In genomic region chr6:159836294-159837140, GRCh38 we compare ENCODE assay signal across 21 cellular contexts. TPM values are rescaled to one million over a fixed set of nuclear protein-coding genes. Genes with fewer than 3 reads are reported as not detected.
DNase-seq lines count a peak whose midpoint lies in the region; ATAC-seq and TF ChIP-seq lines count a peak whose summit lies in the region.
"Had no signal": no experiment of that assay in that cellular context is flagged by ENCODE, and none has a peak within 500 bp of the region (broad histone marks: within the 10 kb centered on the region; RNA-seq: fewer than 3 reads in every experiment).

No MANE protein-coding gene starts in this region.

- POLR2A ChIA-PET in OCI-LY7 (lab: Charles Lee): interaction anchor here (0.6 kb wide), 1 partner anchor 461 kb away, joined by 4 read pairs; no protein-coding TSS in a partner anchor

- 70% methylated on average over 14 of the region's 27 CpGs for WGBS in mammary epithelial cell (ENCODE audit: low coverage, missing lambda C conversion rate)
- 28 to 34% methylated on average over 27 of the region's 27 CpGs for WGBS in aorta, 2 donors

- no peaks in the 10 kb centered on the region for H3K9me2 ChIP-seq in OCI-LY7 (ENCODE audit: insufficient read depth, low read length)
- H3K9me2 ChIP-seq: SK-N-SH had no signal

- H3K79me2 ChIP-seq in mammary epithelial cell (ENCODE audit: insufficient read depth, low read length) (no peaks in the 10 kb centered on the region), OCI-LY7 (ENCODE audit: insufficient read depth, low read depth, low read length) (no peaks in the 10 kb centered on the region)

- ATAC-seq in left cardiac atrium: peak; percentile 85 to 89
- ATAC-seq in omental fat pad (ENCODE audit: low FRiP score): peak; percentile 80
- peak; percentile 83 for ATAC-seq in aorta (ENCODE audit: low FRiP score)
- no peak for ATAC-seq in HG03135 (IDR thresholded peaks at IDR 0.05; ENCODE audit: unreplicated experiment)

- DNase-seq in breast epithelium (ENCODE audit: low spot score in 2 of 2) (no peak), mammary epithelial cell (no peak), left cardiac atrium (peak; percentile 71), omental fat pad (ENCODE audit: low spot score) (no peak), aorta (peak; percentile 81 to 82), NCI-H510A treated with DMSO at 0.1 percent for 48 hours (lab: John Stamatoyannopoulos, UW) (no peak), OCI-LY7 (ENCODE audit: low spot score) (no peak)
- DNase-seq: 8988T; activated CD4-positive, alpha-beta T cell treated with anti-CD3 and anti-CD28 coated beads, Interleukin-2, amount 50 U/mL, for 1 hour; activated naive CD4-positive, alpha-beta T cell treated with Interleukin-2 at 50 U/mL for 16 hours; DMS79; NCI-H2107; NCI-H774; SK-N-SH; small intestine had no signal

- H3K4me1 ChIP-seq in breast epithelium (no peaks in the 10 kb centered on the region), mammary epithelial cell (ENCODE audit: insufficient read depth, low read length) (no peaks in the 10 kb centered on the region), aorta (ENCODE audit: control insufficient read depth in 1 of 2, insufficient read depth in 2 of 2, low read length in 2 of 2) (peaks cover 0 to 4% of the 10 kb centered on the region in 2 donors), OCI-LY7 (ENCODE audit: insufficient read depth, low read length, poor library complexity, severe bottlenecking) (peaks cover 31% of the 10 kb centered on the region)

- H3K36me3 ChIP-seq in breast epithelium (no peaks in the 10 kb centered on the region), mammary epithelial cell (ENCODE audit: insufficient read depth, low read length) (no peaks in the 10 kb centered on the region), aorta (ENCODE audit: control insufficient read depth in 1 of 2, insufficient read depth in 2 of 2, low read length in 1 of 2) (no peaks in the 10 kb centered on the region), OCI-LY7 (ENCODE audit: insufficient read depth, low read length) (no peaks in the 10 kb centered on the region)

- TF ChIP-seq CTCF in breast epithelium (IDR thresholded peaks at IDR 0.05): no peak
- TF ChIP-seq CTCF in mammary epithelial cell (conservative IDR thresholded peaks at IDR 0.05 in 1 of 2, IDR thresholded peaks at IDR 0.05 in 1 of 2; ENCODE audit: extremely low read depth in 1 of 2, insufficient read depth in 1 of 2, low read depth in 1 of 2, low read length in 2 of 2): no peak
- no peak for TF ChIP-seq CTCF in omental fat pad (IDR thresholded peaks at IDR 0.05)
- TF ChIP-seq CTCF in OCI-LY7 (conservative IDR thresholded peaks at IDR 0.05; ENCODE audit: low read length): no peak

- H3K27ac ChIP-seq in breast epithelium (peak overlapping the region in 1 of 2 donors; percentile 66), mammary epithelial cell (ENCODE audit: insufficient read depth, low read depth, low read length) (no peak overlapping the region), aorta (ENCODE audit: low read depth in 1 of 2, low read length in 2 of 2) (peak overlapping the region in 1 of 2 donors; percentile 12), OCI-LY7 (ENCODE audit: low read depth, low read length, poor library complexity, severe bottlenecking) (no peak overlapping the region)

- dilution Hi-C loops in mammary epithelial cell (cut with HindIII; ENCODE audit: low sequenced_read_pairs): no loop called here

- CTCF ChIA-PET in mammary epithelial cell (lab: Charles Lee; ENCODE audit: low non-redundant PET) (no interaction called here), OCI-LY7 (lab: Charles Lee; ENCODE audit: unreplicated experiment) (no interaction called here)

- no peak for TF ChIP-seq POLR2A in breast epithelium (IDR thresholded peaks at IDR 0.05)

- H3K4me3 ChIP-seq in breast epithelium (peak overlapping the region; percentile 10 to 45 (median 12)), mammary epithelial cell (replicated peaks in 1 of 3; ENCODE audit: insufficient read depth in 1 of 3, low read depth in 2 of 3, low read length in 3 of 3) (no peak overlapping the region), aorta (ENCODE audit: low read length in 2 of 2) (no peak overlapping the region), OCI-LY7 (ENCODE audit: low read depth, low read length, poor library complexity, severe bottlenecking) (no peak overlapping the region)

- intact Hi-C loops in breast epithelium (cut with DNase I; ENCODE audit: low total_unique reads) (no loop called here), mammary epithelial cell (cut with micrococcal nuclease) (no loop called here), left cardiac atrium (cut with DNase I) (no loop called here), aorta (cut with DNase I) (no loop called here), OCI-LY7 (cut with micrococcal nuclease; ENCODE audit: unreplicated experiment) (no loop called here)

- no peak overlapping the region for H2AFZ ChIP-seq in mammary epithelial cell (ENCODE audit: low read depth, low read length)
- no peak overlapping the region for H2AFZ ChIP-seq in OCI-LY7 (ENCODE audit: low read length)

- H3K9ac ChIP-seq in mammary epithelial cell (ENCODE audit: insufficient read depth, low read length): no peak overlapping the region
- H3K9ac ChIP-seq: SK-N-SH had no signal

- in situ Hi-C loops in mammary epithelial cell (cut with MboI; ENCODE audit: low sequenced_read_pairs in 2 of 2): no loop called here

- no peak overlapping the region for H3K4me2 ChIP-seq in mammary epithelial cell (ENCODE audit: insufficient read depth, low read depth, low read length)
- H3K4me2 ChIP-seq in OCI-LY7 (ENCODE audit: low read length): no peak overlapping the region
- H3K4me2 ChIP-seq: SK-N-SH had no signal

- H4K20me1 ChIP-seq in mammary epithelial cell (ENCODE audit: insufficient read depth, low read length): no peaks in the 10 kb centered on the region
- no peaks in the 10 kb centered on the region for H4K20me1 ChIP-seq in OCI-LY7 (ENCODE audit: insufficient read depth, low read length)

- H3K9me3 ChIP-seq in breast epithelium (no peaks in the 10 kb centered on the region), mammary epithelial cell (replicated peaks; ENCODE audit: insufficient read depth, low read length) (no peaks in the 10 kb centered on the region), aorta (ENCODE audit: control insufficient read depth, low read length) (no peaks in the 10 kb centered on the region), OCI-LY7 (ENCODE audit: low read length) (no peaks in the 10 kb centered on the region)
- H3K9me3 ChIP-seq: SK-N-SH had no signal

- BruUV-seq in mammary epithelial cell (replicated peaks; lab: Mats Ljungman, UMichigan): no TSS peak
- no TSS peak for BruUV-seq in OCI-LY7 (replicated peaks; lab: Mats Ljungman, UMichigan)

- H3K27me3 ChIP-seq in breast epithelium (no peaks in the 10 kb centered on the region), mammary epithelial cell (ENCODE audit: insufficient read depth, low read length) (no peaks in the 10 kb centered on the region), aorta (ENCODE audit: control insufficient read depth in 1 of 2, insufficient read depth in 2 of 2, low read length in 1 of 2) (no peaks in the 10 kb centered on the region)

RNA-seq across cellular contexts. Expression of gene PNLDC1, which starts 36.4 kb away (rescaled TPM):
- total RNA-seq in breast epithelium: under 1 TPM in 2 of 3 donors, not detected in 1; 0.29 to 0.66 TPM
- under 1 TPM in 1 of 2 donors, not detected in 1; 0.33 TPM for total RNA-seq in mammary epithelial cell
- polyA plus RNA-seq in mammary epithelial cell: not detected
- not detected for polyA minus RNA-seq in mammary epithelial cell
- total RNA-seq in left cardiac atrium: under 1 TPM in 1 of 2 donors, not detected in 1; 0.47 TPM
- under 1 TPM in 1 of 4 donors, not detected in 3; 0.37 TPM for total RNA-seq in omental fat pad
- under 1 TPM in 1 of 2 donors, not detected in 1; 0.26 TPM for total RNA-seq in aorta
- polyA plus RNA-seq in aorta: under 1 TPM; 0.38 to 0.46 TPM
- total RNA-seq in OCI-LY7 (2014; rRNA removed; shearing (Covaris generic)): not detected in 2 replicates
- not detected in 2 replicates for total RNA-seq in OCI-LY7 (2022)
- total RNA-seq: fibroblast of villous mesenchyme, lung microvascular endothelial cell had no signal
- polyA plus RNA-seq: SK-N-SH had no signal

RNA-seq across cellular contexts. Expression of gene MRPL18, which starts 46.2 kb away (rescaled TPM):
- total RNA-seq in breast epithelium: 10 to 100 TPM; 52.8 to 72.9 (median 68.2) TPM
- total RNA-seq in mammary epithelial cell: 10 to 100 TPM; 58.0 to 83.2 TPM
- 91.0 TPM for polyA plus RNA-seq in mammary epithelial cell
- 97.8 TPM for polyA minus RNA-seq in mammary epithelial cell
- total RNA-seq in left cardiac atrium: 10 to 100 TPM; 63.4 to 63.9 TPM
- total RNA-seq in omental fat pad: 10 to 100 TPM; 37.2 to 87.6 (median 60.3) TPM
- total RNA-seq in aorta: 10 to 100 TPM; 38.8 to 54.8 TPM
- polyA plus RNA-seq in aorta: 10 to 100 TPM; 55.2 to 83.3 TPM
- 128 and 147 TPM in 2 replicates for total RNA-seq in OCI-LY7 (2014; rRNA removed; shearing (Covaris generic))
- 102 and 117 TPM in 2 replicates for total RNA-seq in OCI-LY7 (2022)

RNA-seq across cellular contexts. Expression of gene TCP1, which starts 47.1 kb away (rescaled TPM):
- total RNA-seq in breast epithelium (100 to 1,000 TPM; 119 to 151 (median 137) TPM), mammary epithelial cell (100 to 1,000 TPM; 186 to 243 TPM), left cardiac atrium (100 to 1,000 TPM; 145 to 165 TPM), omental fat pad (100 to 1,000 TPM; 146 to 248 (median 192) TPM), aorta (100 to 1,000 TPM; 110 to 146 TPM), OCI-LY7 (2022) (340 and 386 TPM in 2 replicates)
- polyA plus RNA-seq in mammary epithelial cell (159 TPM), aorta (100 to 1,000 TPM; 105 to 116 TPM)
- polyA minus RNA-seq in mammary epithelial cell: 334 TPM
- 319 and 321 TPM in 2 replicates for total RNA-seq in OCI-LY7 (2014; rRNA removed; shearing (Covaris generic))

RNA-seq across cellular contexts. Expression of gene MAS1, which starts 54.3 kb away (rescaled TPM):
- not detected for total RNA-seq in breast epithelium
- total RNA-seq in mammary epithelial cell: not detected
- not detected for polyA plus RNA-seq in mammary epithelial cell
- not detected for polyA minus RNA-seq in mammary epithelial cell
- total RNA-seq in left cardiac atrium: not detected
- total RNA-seq in omental fat pad: under 1 TPM in 1 of 4 donors, not detected in 3; under 0.01 TPM
- total RNA-seq in aorta: under 1 TPM in 1 of 2 donors, not detected in 1; 0.12 TPM
- polyA plus RNA-seq in aorta: not detected
- under 0.01 TPM in 1 of 2 replicates, not detected in the other for total RNA-seq in OCI-LY7 (2014; rRNA removed; shearing (Covaris generic))
- not detected in 2 replicates for total RNA-seq in OCI-LY7 (2022)
- total RNA-seq: bronchial epithelial cell, fibroblast of villous mesenchyme, lung microvascular endothelial cell, neural crest cell had no signal
- polyA plus RNA-seq: IgD-negative memory B cell, SK-N-SH, small intestine had no signal

Comparison
In these comparisons a context has a peak if more than half of its experiments do, and no peak if none do; other contexts are left out.
1. H3K4me3 ChIP-seq: peak in breast epithelium (3 of 3); none in mammary epithelial cell (0 of 3), aorta (0 of 2) and OCI-LY7 (single experiment).
2. DNase-seq: peak in left cardiac atrium (single experiment) and aorta (2 of 2); none in breast epithelium (0 of 2), mammary epithelial cell (single experiment), omental fat pad (single experiment), NCI-H510A treated with DMSO at 0.1 percent for 48 hours (single experiment) and OCI-LY7 (single experiment).